In genomic region chr20:6575912-6576391, GRCh38 we compare ENCODE assay signal across 9 cellular contexts.
A peak's percentile ranks its signal among the peaks of the same experiment; 100 is the strongest.
DNase-seq lines count a peak whose midpoint lies in the region; ATAC-seq and TF ChIP-seq lines count a peak whose summit lies in the region.
"Had no signal": no experiment of that assay in that cellular context is flagged by ENCODE, and none has a peak within 500 bp of the region (broad histone marks: within the 10 kb centered on the region; RNA-seq: fewer than 3 reads in every experiment).

No MANE protein-coding gene starts in this region.

- H3K9ac ChIP-seq in liver (ENCODE audit: low read depth in 1 of 2, low read length in 2 of 2) = no peak overlapping the region

- TF ChIP-seq CTCF in liver (IDR thresholded peaks at IDR 0.05; ENCODE audit: low read depth, low read length, missing input control) = no peak

- DNase-seq in amniotic epithelial cell (ENCODE audit: low read depth) (peak; percentile 66), HK-2 (ENCODE audit: unreplicated experiment) (no peak), NCI-H2107 treated with DMSO at 0.1 percent for 48 hours (lab: John Stamatoyannopoulos, UW; ENCODE audit: unreplicated experiment) (no peak), H4 (ENCODE audit: low spot score) (no peak)
- no peak for DNase-seq in stimulated activated CD8-positive, alpha-beta memory T cell treated with anti-CD3 and anti-CD28 coated beads, Interleukin-4, amount 100 ng/mL, for 48 hours

- H3K4me1 ChIP-seq in liver (ENCODE audit: control insufficient read depth in 4 of 4, insufficient read depth in 4 of 4, low read length in 3 of 4) = no peaks in the 10 kb centered on the region

- H3K9me3 ChIP-seq in liver (ENCODE audit: control insufficient read depth in 4 of 4, low read length in 3 of 4) = no peaks in the 10 kb centered on the region

- no peak overlapping the region for H3K4me3 ChIP-seq in liver (ENCODE audit: low read depth in 1 of 3, low read length in 3 of 3)

- H3K27me3 ChIP-seq in liver (ENCODE audit: control insufficient read depth in 4 of 4, insufficient read depth in 4 of 4, low read length in 3 of 4) = no peaks in the 10 kb centered on the region

- ATAC-seq in GM18511 (IDR thresholded peaks at IDR 0.05; ENCODE audit: unreplicated experiment) = peak; percentile 59
- peak; percentile 57 for ATAC-seq in HG03280 (IDR thresholded peaks at IDR 0.05; ENCODE audit: unreplicated experiment)
- ATAC-seq: HCT116 had no signal

- no peak for TF ChIP-seq RAD21 in liver (IDR thresholded peaks at IDR 0.05)

- H3K36me3 ChIP-seq in liver (ENCODE audit: control insufficient read depth in 4 of 4, insufficient read depth in 3 of 4, low read depth in 1 of 4, low read length in 3 of 4) = no peaks in the 10 kb centered on the region

- WGBS in liver = 63% methylated on average over 7 of the region's 7 CpGs

- no peak overlapping the region for H3K27ac ChIP-seq in liver (ENCODE audit: low read depth in 1 of 2, low read length in 2 of 2)

TF ChIP-seq in liver, 16 proteins besides CTCF, POLR2A, EP300 and RAD21:
- no peak for TF ChIP-seq RXRA (IDR thresholded peaks at IDR 0.05)
- TF ChIP-seq NR2F2 (IDR thresholded peaks at IDR 0.05) = peak; percentile 40
